Comparison of ENCODE assay signal across 1 cellular context in genomic region chr1:75724472-75725022, GRCh38.
TF ChIP-seq lines count a peak whose summit lies in the region.

Gene ACADM, plus strand, starts transcription at chr1:75724709. Its CDS starts 79 bp downstream, at chr1:75724788.

TF ChIP-seq in HepG2, 621 proteins besides CTCF, POLR2A, EP300 and RAD21 (continued from another document and continues in another):
- TF ChIP-seq, protein P1, sequence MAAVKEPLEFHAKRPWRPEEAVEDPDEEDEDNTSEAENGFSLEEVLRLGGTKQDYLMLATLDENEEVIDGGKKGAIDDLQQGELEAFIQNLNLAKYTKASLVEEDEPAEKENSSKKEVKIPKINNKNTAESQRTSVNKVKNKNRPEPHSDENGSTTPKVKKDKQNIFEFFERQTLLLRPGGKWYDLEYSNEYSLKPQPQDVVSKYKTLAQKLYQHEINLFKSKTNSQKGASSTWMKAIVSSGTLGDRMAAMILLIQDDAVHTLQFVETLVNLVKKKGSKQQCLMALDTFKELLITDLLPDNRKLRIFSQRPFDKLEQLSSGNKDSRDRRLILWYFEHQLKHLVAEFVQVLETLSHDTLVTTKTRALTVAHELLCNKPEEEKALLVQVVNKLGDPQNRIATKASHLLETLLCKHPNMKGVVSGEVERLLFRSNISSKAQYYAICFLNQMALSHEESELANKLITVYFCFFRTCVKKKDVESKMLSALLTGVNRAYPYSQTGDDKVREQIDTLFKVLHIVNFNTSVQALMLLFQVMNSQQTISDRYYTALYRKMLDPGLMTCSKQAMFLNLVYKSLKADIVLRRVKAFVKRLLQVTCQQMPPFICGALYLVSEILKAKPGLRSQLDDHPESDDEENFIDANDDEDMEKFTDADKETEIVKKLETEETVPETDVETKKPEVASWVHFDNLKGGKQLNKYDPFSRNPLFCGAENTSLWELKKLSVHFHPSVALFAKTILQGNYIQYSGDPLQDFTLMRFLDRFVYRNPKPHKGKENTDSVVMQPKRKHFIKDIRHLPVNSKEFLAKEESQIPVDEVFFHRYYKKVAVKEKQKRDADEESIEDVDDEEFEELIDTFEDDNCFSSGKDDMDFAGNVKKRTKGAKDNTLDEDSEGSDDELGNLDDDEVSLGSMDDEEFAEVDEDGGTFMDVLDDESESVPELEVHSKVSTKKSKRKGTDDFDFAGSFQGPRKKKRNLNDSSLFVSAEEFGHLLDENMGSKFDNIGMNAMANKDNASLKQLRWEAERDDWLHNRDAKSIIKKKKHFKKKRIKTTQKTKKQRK (IDR thresholded peaks at IDR 0.05; ENCODE audit: low read length): no peak
- TF ChIP-seq, protein P2, sequence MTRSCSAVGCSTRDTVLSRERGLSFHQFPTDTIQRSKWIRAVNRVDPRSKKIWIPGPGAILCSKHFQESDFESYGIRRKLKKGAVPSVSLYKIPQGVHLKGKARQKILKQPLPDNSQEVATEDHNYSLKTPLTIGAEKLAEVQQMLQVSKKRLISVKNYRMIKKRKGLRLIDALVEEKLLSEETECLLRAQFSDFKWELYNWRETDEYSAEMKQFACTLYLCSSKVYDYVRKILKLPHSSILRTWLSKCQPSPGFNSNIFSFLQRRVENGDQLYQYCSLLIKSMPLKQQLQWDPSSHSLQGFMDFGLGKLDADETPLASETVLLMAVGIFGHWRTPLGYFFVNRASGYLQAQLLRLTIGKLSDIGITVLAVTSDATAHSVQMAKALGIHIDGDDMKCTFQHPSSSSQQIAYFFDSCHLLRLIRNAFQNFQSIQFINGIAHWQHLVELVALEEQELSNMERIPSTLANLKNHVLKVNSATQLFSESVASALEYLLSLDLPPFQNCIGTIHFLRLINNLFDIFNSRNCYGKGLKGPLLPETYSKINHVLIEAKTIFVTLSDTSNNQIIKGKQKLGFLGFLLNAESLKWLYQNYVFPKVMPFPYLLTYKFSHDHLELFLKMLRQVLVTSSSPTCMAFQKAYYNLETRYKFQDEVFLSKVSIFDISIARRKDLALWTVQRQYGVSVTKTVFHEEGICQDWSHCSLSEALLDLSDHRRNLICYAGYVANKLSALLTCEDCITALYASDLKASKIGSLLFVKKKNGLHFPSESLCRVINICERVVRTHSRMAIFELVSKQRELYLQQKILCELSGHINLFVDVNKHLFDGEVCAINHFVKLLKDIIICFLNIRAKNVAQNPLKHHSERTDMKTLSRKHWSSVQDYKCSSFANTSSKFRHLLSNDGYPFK (CRISPR knock-in tag; IDR thresholded peaks at IDR 0.05; ENCODE audit: borderline replicate concordance): peak; percentile 70; the same call in 1 of the 2 replicates
- no peak for TF ChIP-seq ZNF660 (CRISPR knock-in tag; IDR thresholded peaks at IDR 0.05; ENCODE audit: borderline replicate concordance, low read depth)
- TF ChIP-seq ZXDC (CRISPR knock-in tag; IDR thresholded peaks at IDR 0.05): no peak; the same call in 1 of the 2 replicates
- TF ChIP-seq, protein P3, sequence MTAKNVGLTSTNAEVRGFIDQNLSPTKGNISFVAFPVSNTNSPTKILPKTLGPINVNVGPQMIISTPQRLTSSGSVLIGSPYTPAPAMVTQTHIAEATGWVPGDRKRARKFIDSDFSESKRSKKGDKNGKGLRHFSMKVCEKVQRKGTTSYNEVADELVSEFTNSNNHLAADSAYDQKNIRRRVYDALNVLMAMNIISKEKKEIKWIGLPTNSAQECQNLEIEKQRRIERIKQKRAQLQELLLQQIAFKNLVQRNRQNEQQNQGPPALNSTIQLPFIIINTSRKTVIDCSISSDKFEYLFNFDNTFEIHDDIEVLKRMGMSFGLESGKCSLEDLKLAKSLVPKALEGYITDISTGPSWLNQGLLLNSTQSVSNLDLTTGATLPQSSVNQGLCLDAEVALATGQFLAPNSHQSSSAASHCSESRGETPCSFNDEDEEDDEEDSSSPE (CRISPR knock-in tag; IDR thresholded peaks at IDR 0.05): peak; percentile 92
- peak; percentile 74 for TF ChIP-seq ZNF143 (CRISPR knock-in tag; IDR thresholded peaks at IDR 0.05)
- peak; percentile 87; the same call in 1 of the 2 replicates for TF ChIP-seq ETV6 (CRISPR knock-in tag; conservative IDR thresholded peaks at IDR 0.05)
- TF ChIP-seq, protein P4, sequence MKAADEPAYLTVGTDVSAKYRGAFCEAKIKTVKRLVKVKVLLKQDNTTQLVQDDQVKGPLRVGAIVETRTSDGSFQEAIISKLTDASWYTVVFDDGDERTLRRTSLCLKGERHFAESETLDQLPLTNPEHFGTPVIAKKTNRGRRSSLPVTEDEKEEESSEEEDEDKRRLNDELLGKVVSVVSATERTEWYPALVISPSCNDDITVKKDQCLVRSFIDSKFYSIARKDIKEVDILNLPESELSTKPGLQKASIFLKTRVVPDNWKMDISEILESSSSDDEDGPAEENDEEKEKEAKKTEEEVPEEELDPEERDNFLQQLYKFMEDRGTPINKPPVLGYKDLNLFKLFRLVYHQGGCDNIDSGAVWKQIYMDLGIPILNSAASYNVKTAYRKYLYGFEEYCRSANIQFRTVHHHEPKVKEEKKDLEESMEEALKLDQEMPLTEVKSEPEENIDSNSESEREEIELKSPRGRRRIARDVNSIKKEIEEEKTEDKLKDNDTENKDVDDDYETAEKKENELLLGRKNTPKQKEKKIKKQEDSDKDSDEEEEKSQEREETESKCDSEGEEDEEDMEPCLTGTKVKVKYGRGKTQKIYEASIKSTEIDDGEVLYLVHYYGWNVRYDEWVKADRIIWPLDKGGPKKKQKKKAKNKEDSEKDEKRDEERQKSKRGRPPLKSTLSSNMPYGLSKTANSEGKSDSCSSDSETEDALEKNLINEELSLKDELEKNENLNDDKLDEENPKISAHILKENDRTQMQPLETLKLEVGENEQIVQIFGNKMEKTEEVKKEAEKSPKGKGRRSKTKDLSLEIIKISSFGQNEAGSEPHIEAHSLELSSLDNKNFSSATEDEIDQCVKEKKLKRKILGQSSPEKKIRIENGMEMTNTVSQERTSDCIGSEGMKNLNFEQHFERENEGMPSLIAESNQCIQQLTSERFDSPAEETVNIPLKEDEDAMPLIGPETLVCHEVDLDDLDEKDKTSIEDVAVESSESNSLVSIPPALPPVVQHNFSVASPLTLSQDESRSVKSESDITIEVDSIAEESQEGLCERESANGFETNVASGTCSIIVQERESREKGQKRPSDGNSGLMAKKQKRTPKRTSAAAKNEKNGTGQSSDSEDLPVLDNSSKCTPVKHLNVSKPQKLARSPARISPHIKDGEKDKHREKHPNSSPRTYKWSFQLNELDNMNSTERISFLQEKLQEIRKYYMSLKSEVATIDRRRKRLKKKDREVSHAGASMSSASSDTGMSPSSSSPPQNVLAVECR (CRISPR knock-in tag; IDR thresholded peaks at IDR 0.05; ENCODE audit: borderline replicate concordance): peak; percentile 85; the same call in 1 of the 2 replicates
- TF ChIP-seq NR1H2 (CRISPR knock-in tag; IDR thresholded peaks at IDR 0.05; ENCODE audit: borderline replicate concordance, low read depth): peak; percentile 35; the same call in 1 of the 2 replicates
- TF ChIP-seq CBFB (CRISPR knock-in tag; IDR thresholded peaks at IDR 0.05): peak; percentile 10; the same call in 1 of the 2 replicates
- TF ChIP-seq ZNF878 (CRISPR knock-in tag; IDR thresholded peaks at IDR 0.05): no peak; the same call in 1 of the 2 replicates
- peak; percentile 87 for TF ChIP-seq HOXA3 (CRISPR knock-in tag; IDR thresholded peaks at IDR 0.05)
- TF ChIP-seq, protein P5, sequence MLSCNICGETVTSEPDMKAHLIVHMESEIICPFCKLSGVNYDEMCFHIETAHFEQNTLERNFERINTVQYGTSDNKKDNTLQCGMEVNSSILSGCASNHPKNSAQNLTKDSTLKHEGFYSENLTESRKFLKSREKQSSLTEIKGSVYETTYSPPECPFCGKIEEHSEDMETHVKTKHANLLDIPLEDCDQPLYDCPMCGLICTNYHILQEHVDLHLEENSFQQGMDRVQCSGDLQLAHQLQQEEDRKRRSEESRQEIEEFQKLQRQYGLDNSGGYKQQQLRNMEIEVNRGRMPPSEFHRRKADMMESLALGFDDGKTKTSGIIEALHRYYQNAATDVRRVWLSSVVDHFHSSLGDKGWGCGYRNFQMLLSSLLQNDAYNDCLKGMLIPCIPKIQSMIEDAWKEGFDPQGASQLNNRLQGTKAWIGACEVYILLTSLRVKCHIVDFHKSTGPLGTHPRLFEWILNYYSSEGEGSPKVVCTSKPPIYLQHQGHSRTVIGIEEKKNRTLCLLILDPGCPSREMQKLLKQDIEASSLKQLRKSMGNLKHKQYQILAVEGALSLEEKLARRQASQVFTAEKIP (CRISPR knock-in tag; IDR thresholded peaks at IDR 0.05; ENCODE audit: borderline replicate concordance): no peak
- peak; percentile 78; the same call in 1 of the 2 replicates for TF ChIP-seq YEATS4 (CRISPR knock-in tag; IDR thresholded peaks at IDR 0.05; ENCODE audit: borderline replicate concordance)
- 0 out of 2 replicates have a peak, but pooled peaks have one; percentile 18 for TF ChIP-seq SNAI1 (CRISPR knock-in tag; IDR thresholded peaks at IDR 0.05; ENCODE audit: borderline replicate concordance)
- no peak for TF ChIP-seq SATB2 (CRISPR knock-in tag; IDR thresholded peaks at IDR 0.05)
- TF ChIP-seq GABPB1 (CRISPR knock-in tag; IDR thresholded peaks at IDR 0.05): peak; percentile 82
- TF ChIP-seq, protein P6, sequence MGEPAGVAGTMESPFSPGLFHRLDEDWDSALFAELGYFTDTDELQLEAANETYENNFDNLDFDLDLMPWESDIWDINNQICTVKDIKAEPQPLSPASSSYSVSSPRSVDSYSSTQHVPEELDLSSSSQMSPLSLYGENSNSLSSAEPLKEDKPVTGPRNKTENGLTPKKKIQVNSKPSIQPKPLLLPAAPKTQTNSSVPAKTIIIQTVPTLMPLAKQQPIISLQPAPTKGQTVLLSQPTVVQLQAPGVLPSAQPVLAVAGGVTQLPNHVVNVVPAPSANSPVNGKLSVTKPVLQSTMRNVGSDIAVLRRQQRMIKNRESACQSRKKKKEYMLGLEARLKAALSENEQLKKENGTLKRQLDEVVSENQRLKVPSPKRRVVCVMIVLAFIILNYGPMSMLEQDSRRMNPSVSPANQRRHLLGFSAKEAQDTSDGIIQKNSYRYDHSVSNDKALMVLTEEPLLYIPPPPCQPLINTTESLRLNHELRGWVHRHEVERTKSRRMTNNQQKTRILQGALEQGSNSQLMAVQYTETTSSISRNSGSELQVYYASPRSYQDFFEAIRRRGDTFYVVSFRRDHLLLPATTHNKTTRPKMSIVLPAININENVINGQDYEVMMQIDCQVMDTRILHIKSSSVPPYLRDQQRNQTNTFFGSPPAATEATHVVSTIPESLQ (CRISPR knock-in tag; conservative IDR thresholded peaks at IDR 0.05): no peak
- no peak; the same call in 1 of the 2 replicates for TF ChIP-seq EEA1 (CRISPR knock-in tag; IDR thresholded peaks at IDR 0.05; ENCODE audit: borderline replicate concordance)
- no peak for TF ChIP-seq ZNF260 (CRISPR knock-in tag; IDR thresholded peaks at IDR 0.05; ENCODE audit: borderline replicate concordance, low read depth)
- TF ChIP-seq PCBP2 (optimal IDR thresholded peaks at IDR 0.05; ENCODE audit: low read depth, low read length, poor library complexity, severe bottlenecking): no peak
- TF ChIP-seq NCOA5 (CRISPR knock-in tag; IDR thresholded peaks at IDR 0.05): no peak
- TF ChIP-seq ZFP36L2 (CRISPR knock-in tag; IDR thresholded peaks at IDR 0.05): no peak
- peak; percentile 62; the same call in 1 of the 2 replicates for TF ChIP-seq KDM5B (CRISPR knock-in tag; IDR thresholded peaks at IDR 0.05; ENCODE audit: borderline replicate concordance)
- peak; percentile 65 for TF ChIP-seq GATAD1 (CRISPR knock-in tag; IDR thresholded peaks at IDR 0.05)
- TF ChIP-seq ZNF430 (CRISPR knock-in tag; IDR thresholded peaks at IDR 0.05): 0 out of 2 replicates have a peak, but pooled peaks have one; percentile 36
- no peak for TF ChIP-seq NFRKB (IDR thresholded peaks at IDR 0.05)
- TF ChIP-seq ZNF704 (CRISPR knock-in tag; IDR thresholded peaks at IDR 0.05; ENCODE audit: borderline replicate concordance): no peak
- TF ChIP-seq ZNF790 (CRISPR knock-in tag; IDR thresholded peaks at IDR 0.05; ENCODE audit: borderline replicate concordance): no peak
- TF ChIP-seq DZIP1 (CRISPR knock-in tag; IDR thresholded peaks at IDR 0.05): no peak
- peak; percentile 67; the same call in 1 of the 2 replicates for TF ChIP-seq BRD4 (CRISPR knock-in tag; IDR thresholded peaks at IDR 0.05)
- TF ChIP-seq NFYC (CRISPR knock-in tag; IDR thresholded peaks at IDR 0.05): 0 out of 2 replicates have a peak, but pooled peaks have one; percentile 32
